Comparison of ENCODE assay signal across 1 cellular context in genomic region chr2:150319085-150319484, GRCh38.
TF ChIP-seq lines count a peak whose summit lies in the region.

No MANE protein-coding gene starts in this region.

TF ChIP-seq in HepG2, 621 proteins besides CTCF, POLR2A, EP300 and RAD21 (continued from another document):
- TF ChIP-seq PHB2 (IDR thresholded peaks at IDR 0.05; ENCODE audit: partially characterized antibody) = no peak
- TF ChIP-seq ZNF263 (CRISPR knock-in tag; IDR thresholded peaks at IDR 0.05) = no peak
- TF ChIP-seq ZNF567 (CRISPR knock-in tag; IDR thresholded peaks at IDR 0.05; ENCODE audit: borderline replicate concordance) = no peak
- no peak for TF ChIP-seq ARID3A (IDR thresholded peaks at IDR 0.05; ENCODE audit: low read depth, low read length)
- TF ChIP-seq SMARCC2 (IDR thresholded peaks at IDR 0.05) = no peak
- TF ChIP-seq ZNF207 (IDR thresholded peaks at IDR 0.05; ENCODE audit: borderline replicate concordance) = no peak
- TF ChIP-seq ZNF282 (IDR thresholded peaks at IDR 0.05; ENCODE audit: partially characterized antibody) = no peak
